In the genomic region with DNA sequence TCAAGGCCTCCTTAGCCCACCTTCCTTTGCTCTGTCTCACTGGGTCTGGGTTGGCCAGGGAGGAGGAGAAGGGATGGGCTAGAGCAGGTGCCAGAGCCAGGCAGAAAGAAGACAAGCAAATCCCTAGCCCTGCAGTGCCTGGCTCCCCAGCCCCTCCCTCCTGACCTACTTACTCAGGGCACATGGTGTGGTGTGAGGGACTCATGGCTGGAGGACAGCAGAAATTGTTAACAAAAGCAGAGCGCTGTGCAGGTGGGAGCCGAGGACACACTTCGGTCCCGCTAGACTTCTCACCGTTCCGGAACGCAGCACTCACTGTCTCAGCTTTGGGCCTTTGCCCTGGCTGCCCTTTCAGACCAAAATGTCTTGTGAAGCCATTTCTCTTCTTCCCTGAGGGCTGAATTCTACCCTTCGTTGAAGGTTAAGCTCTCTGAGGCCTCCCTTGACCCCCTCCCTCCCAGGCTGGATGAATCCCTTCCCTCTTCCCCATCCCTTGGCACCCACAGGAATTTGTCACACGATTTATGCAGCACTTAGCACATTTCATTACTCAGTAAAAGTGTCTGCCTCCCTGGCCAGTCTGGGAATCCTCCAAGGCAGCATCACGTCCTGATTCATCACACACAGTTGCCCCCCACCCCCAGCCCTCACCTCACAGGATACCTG, we compare ENCODE assay signal across 24 cellular contexts.
DNase-seq lines count a peak whose midpoint lies in the region; ATAC-seq and TF ChIP-seq lines count a peak whose summit lies in the region.
"Had no signal": no experiment of that assay in that cellular context is flagged by ENCODE, and none has a peak within 500 bp of the region (broad histone marks: within the 10 kb centered on the region; RNA-seq: fewer than 3 reads in every experiment).

No MANE protein-coding gene starts in this region.

- no peaks in the 10 kb centered on the region for H3K79me2 ChIP-seq in Loucy (ENCODE audit: insufficient read depth, low read length)

- peak overlapping the region; percentile 58 for H2AFZ ChIP-seq in Loucy (ENCODE audit: low read length)

- no peak overlapping the region for H3K27ac Mint-ChIP-seq in stimulated activated naive CD8-positive, alpha-beta T cell treated with anti-CD3 and anti-CD28 coated beads, Interleukin-15, amount 100 ng/mL, for 72 hours
- H3K27ac Mint-ChIP-seq: activated CD4-positive, alpha-beta T cell treated with anti-CD3 and anti-CD28 coated beads, Interleukin-2, amount 10 ng/mL, durations not matched to agents 7 days and 5 days; HFFc6; naive B cell had no signal

- no peak overlapping the region for H3K4me3 ChIP-seq in BLaER1 treated with 17β-estradiol and CSF1 and Interleukin-3, amounts not matched to agents 10 nM and 100 nM
- H3K4me3 ChIP-seq in Loucy (ENCODE audit: low read length, poor library complexity, severe bottlenecking) (no peak overlapping the region), choroid plexus epithelial cell (ENCODE audit: low read depth, low read length) (no peak overlapping the region)
- H3K4me3 ChIP-seq: breast epithelium, heart right ventricle, ovary, sigmoid colon, tibial nerve had no signal

- H3K9me3 Mint-ChIP-seq in stimulated activated naive CD8-positive, alpha-beta T cell treated with anti-CD3 and anti-CD28 coated beads, Interleukin-15, amount 100 ng/mL, for 72 hours = peaks cover 0 to 5% of the 10 kb centered on the region in 2 donors
- H3K9me3 Mint-ChIP-seq: activated CD4-positive, alpha-beta T cell treated with anti-CD3 and anti-CD28 coated beads, Interleukin-2, amount 10 ng/mL, durations not matched to agents 7 days and 5 days; HFFc6 had no signal

- no peaks in the 10 kb centered on the region for H3F3A ChIP-seq in Loucy (ENCODE audit: low read depth)

- no peaks in the 10 kb centered on the region for H3K27me3 ChIP-seq in BLaER1 treated with 17β-estradiol and CSF1 and Interleukin-3, amounts not matched to agents 10 nM and 100 nM
- no peaks in the 10 kb centered on the region for H3K27me3 ChIP-seq in Loucy (ENCODE audit: insufficient read depth, low read length, poor library complexity, severe bottlenecking)
- H3K27me3 ChIP-seq: breast epithelium, ovary, sigmoid colon, tibial nerve had no signal

- no peak for ATAC-seq in stimulated activated naive CD8-positive, alpha-beta T cell treated with anti-CD3 and anti-CD28 coated beads, Interleukin-15, amount 100 ng/mL, for 72 hours
- no peak for ATAC-seq in GM21737 (IDR thresholded peaks at IDR 0.05; ENCODE audit: unreplicated experiment)

- H3K4me1 ChIP-seq in BLaER1 treated with 17β-estradiol and CSF1 and Interleukin-3, amounts not matched to agents 10 nM and 100 nM = peaks cover 0 to 18% (median 11%) of the 10 kb centered on the region in 10 experiments; a peak in 14 of 20 replicates
- peaks cover 25% of the 10 kb centered on the region for H3K4me1 ChIP-seq in Loucy (ENCODE audit: insufficient read depth, low read length, poor library complexity, severe bottlenecking)
- H3K4me1 ChIP-seq: breast epithelium, heart right ventricle, sigmoid colon, tibial nerve had no signal

- no peaks in the 10 kb centered on the region for H3K9me3 ChIP-seq in BLaER1 treated with 17β-estradiol and CSF1 and Interleukin-3, amounts not matched to agents 10 nM and 100 nM (replicated peaks in 1 of 11)
- H3K9me3 ChIP-seq in Loucy (ENCODE audit: insufficient read depth, low read depth, low read length) = no peaks in the 10 kb centered on the region
- H3K9me3 ChIP-seq: breast epithelium, heart right ventricle, ovary, sigmoid colon, tibial nerve had no signal

- no peaks in the 10 kb centered on the region for H3K36me3 ChIP-seq in BLaER1 treated with 17β-estradiol and CSF1 and Interleukin-3, amounts not matched to agents 10 nM and 100 nM
- no peaks in the 10 kb centered on the region for H3K36me3 ChIP-seq in Loucy (ENCODE audit: insufficient read depth, low read length)
- H3K36me3 ChIP-seq: breast epithelium, heart right ventricle, ovary, sigmoid colon, tibial nerve had no signal

- no peaks in the 10 kb centered on the region for H4K20me1 ChIP-seq in BLaER1 treated with 17β-estradiol and CSF1 and Interleukin-3, amounts not matched to agents 10 nM and 100 nM
- no peaks in the 10 kb centered on the region for H4K20me1 ChIP-seq in Loucy (ENCODE audit: insufficient read depth, low read length, poor library complexity, severe bottlenecking)

- no peaks in the 10 kb centered on the region for H3K4me1 Mint-ChIP-seq in stimulated activated naive CD8-positive, alpha-beta T cell treated with anti-CD3 and anti-CD28 coated beads, Interleukin-15, amount 100 ng/mL, for 72 hours
- H3K4me1 Mint-ChIP-seq: activated CD4-positive, alpha-beta T cell treated with anti-CD3 and anti-CD28 coated beads, Interleukin-2, amount 10 ng/mL, durations not matched to agents 7 days and 5 days; CD4-positive, alpha-beta memory T cell; naive B cell had no signal

- peak; percentile 6 for DNase-seq in choroid plexus epithelial cell (ENCODE audit: low read depth)
- peak; percentile 29 for DNase-seq in myocyte (ENCODE audit: low read depth)
- no peak for DNase-seq in activated CD4-positive, alpha-beta T cell treated with anti-CD3 and anti-CD28 coated beads for 1 hour
- no peak for DNase-seq in stimulated activated naive CD8-positive, alpha-beta T cell treated with anti-CD3 and anti-CD28 coated beads, Interleukin-15, amount 100 ng/mL, for 72 hours
- no peak for DNase-seq in NCI-H2029 (lab: John Stamatoyannopoulos, UW)
- DNase-seq: activated CD4-positive, alpha-beta T cell treated with anti-CD3 and anti-CD28 coated beads, Interleukin-2, amount 10 ng/mL, durations not matched to agents 7 days and 5 days; activated gamma-delta T cell; CD4-positive, alpha-beta memory T cell; heart right ventricle; HFFc6; IMR-90; naive B cell; NCI-H1436; NCI-H2171 treated with DMSO at 0.1 percent for 48 hours; NCI-H69; ovary; sigmoid colon; stimulated activated naive CD4-positive, alpha-beta T cell treated with Interleukin-2 at 50 U/mL for 16 hours; T-helper 1 cell had no signal

- TF ChIP-seq CTCF in Loucy (conservative IDR thresholded peaks at IDR 0.05; ENCODE audit: low read length) (no peak), choroid plexus epithelial cell (conservative IDR thresholded peaks at IDR 0.05; ENCODE audit: low read depth, low read length) (no peak)

- peak overlapping the region in 9 of 11 experiments; percentile 5 to 75 (median 57); a peak in 14 of 22 replicates for H3K4me2 ChIP-seq in BLaER1 treated with 17β-estradiol and CSF1 and Interleukin-3, amounts not matched to agents 10 nM and 100 nM
- H3K4me2 ChIP-seq in Loucy (ENCODE audit: low read depth, low read length, poor library complexity, severe bottlenecking) = no peak overlapping the region

- no peak overlapping the region for H3K4me3 Mint-ChIP-seq in stimulated activated naive CD8-positive, alpha-beta T cell treated with anti-CD3 and anti-CD28 coated beads, Interleukin-15, amount 100 ng/mL, for 72 hours
- H3K4me3 Mint-ChIP-seq: activated CD4-positive, alpha-beta T cell treated with anti-CD3 and anti-CD28 coated beads, Interleukin-2, amount 10 ng/mL, durations not matched to agents 7 days and 5 days; CD4-positive, alpha-beta memory T cell; HFFc6; naive B cell had no signal

- no peak overlapping the region for H3K9ac ChIP-seq in BLaER1 treated with 17β-estradiol and CSF1 and Interleukin-3, amounts not matched to agents 10 nM and 100 nM
- no peak overlapping the region for H3K9ac ChIP-seq in Loucy (ENCODE audit: low read depth, low read length, poor library complexity, severe bottlenecking)

- no peaks in the 10 kb centered on the region for H3K27me3 Mint-ChIP-seq in stimulated activated naive CD8-positive, alpha-beta T cell treated with anti-CD3 and anti-CD28 coated beads, Interleukin-15, amount 100 ng/mL, for 72 hours
- H3K27me3 Mint-ChIP-seq: activated CD4-positive, alpha-beta T cell treated with anti-CD3 and anti-CD28 coated beads, Interleukin-2, amount 10 ng/mL, durations not matched to agents 7 days and 5 days; CD4-positive, alpha-beta memory T cell; naive B cell had no signal

- H3K27ac ChIP-seq in BLaER1 treated with 17β-estradiol and CSF1 and Interleukin-3, amounts not matched to agents 10 nM and 100 nM = no peak overlapping the region
- H3K27ac ChIP-seq: breast epithelium, heart right ventricle, ovary, sigmoid colon, tibial nerve had no signal

- H3K9me2 ChIP-seq in Loucy (replicated peaks; ENCODE audit: low read depth, low read length) = no peaks in the 10 kb centered on the region

Comparison
In these comparisons a context has a peak if more than half of its experiments do, and no peak if none do; other contexts are left out.
1. DNase-seq: peak in choroid plexus epithelial cell (single experiment) and myocyte (single experiment); none in activated CD4-positive, alpha-beta T cell treated with anti-CD3 and anti-CD28 coated beads for 1 hour (single experiment), stimulated activated naive CD8-positive, alpha-beta T cell treated with anti-CD3 and anti-CD28 coated beads, Interleukin-15, amount 100 ng/mL, for 72 hours (0 of 2) and NCI-H2029 (single experiment).